ENCODE assay signal across 7 cellular contexts in genomic region chr13:28856284-28856683, GRCh38. TPM values are rescaled to one million over a fixed set of nuclear protein-coding genes. Genes with fewer than 3 reads are reported as not detected.
"Had no signal": no experiment of that assay in that cellular context is flagged by ENCODE, and none has a peak within 500 bp of the region (broad histone marks: within the 10 kb centered on the region; RNA-seq: fewer than 3 reads in every experiment).

No MANE protein-coding gene starts in this region.

- H3K27ac ChIP-seq: GM23248, HL-60 had no signal

- FAIRE-seq: HepG2 had no signal

- H3K9ac ChIP-seq: GM23248 had no signal

- H3K4me3 ChIP-seq: GM23248, HAP-1 had no signal

- H3K9me3 ChIP-seq: HAP-1 had no signal

- H3K36me3 ChIP-seq: HAP-1 had no signal

- H2AFZ ChIP-seq: GM23248 had no signal

- H3K4me1 ChIP-seq: HAP-1 had no signal

- DNase-seq: GM23248, GOT3, H7, HFFc6 had no signal

RNA-seq across cellular contexts. Expression of gene MTUS2, which starts 36.1 kb away (rescaled TPM):
- total RNA-seq: HepG2 had no signal
